19 cellular contexts compared by ENCODE assay signal in genomic region chr20:18729426-18729825, GRCh38.
DNase-seq lines count a peak whose midpoint lies in the region; ATAC-seq, FAIRE-seq and TF ChIP-seq lines count a peak whose summit lies in the region.
"Had no signal": no experiment of that assay in that cellular context is flagged by ENCODE, and none has a peak within 500 bp of the region (broad histone marks: within the 10 kb centered on the region; RNA-seq: fewer than 3 reads in every experiment).

No MANE protein-coding gene starts in this region.

- no peak overlapping the region for H3K4me2 ChIP-seq in HepG2 (ENCODE audit: low read depth, low read length)
- H3K4me2 ChIP-seq: PC-9 had no signal

- H3K36me3 Mint-ChIP-seq in activated B cell treated with CpG ODN at 0.5 μM for 24 hours (ENCODE audit: low read depth) (no peaks in the 10 kb centered on the region), glutamatergic neuron (ENCODE audit: unreplicated experiment) (no peaks in the 10 kb centered on the region), type B pancreatic cell (no peaks in the 10 kb centered on the region)

- no peak overlapping the region for H3K27ac ChIP-seq in HepG2 (ENCODE audit: extremely low read length, insufficient read depth, low read length)
- H3K27ac ChIP-seq in right lobe of liver, result no peak overlapping the region
- H3K27ac ChIP-seq: PC-9, RWPE1, SJCRH30 had no signal

- intact Hi-C loops in HepG2 (cut with micrococcal nuclease; ENCODE audit: unreplicated experiment), result no loop called here
- intact Hi-C loops in right lobe of liver (cut with DNase I), result no loop called here
- intact Hi-C loops in activated B cell treated with CpG ODN at 0.5 μM for 24 hours (cut with micrococcal nuclease), result loop anchor here (2.0 to 10.0 kb wide), 5 partner anchors 55 to 1225 kb away; partner anchors contain the start of gene DTD1

- TF ChIP-seq RAD21 in HepG2 (CRISPR knock-in tag; IDR thresholded peaks at IDR 0.05), result no peak

- H3K4me3 ChIP-seq in HepG2 (replicated peaks in 1 of 3; ENCODE audit: insufficient read depth in 1 of 3, low read depth in 2 of 3, low read length in 3 of 3) (no peak overlapping the region), right lobe of liver (no peak overlapping the region)
- H3K4me3 ChIP-seq: PC-9, SJCRH30 had no signal

- no peaks in the 10 kb centered on the region for H3K27me3 Mint-ChIP-seq in activated B cell treated with CpG ODN at 0.5 μM for 24 hours
- H3K27me3 Mint-ChIP-seq in glutamatergic neuron (ENCODE audit: unreplicated experiment), result peaks cover 11% of the 10 kb centered on the region
- H3K27me3 Mint-ChIP-seq in type B pancreatic cell, result no peaks in the 10 kb centered on the region

- peaks cover 42% of the 10 kb centered on the region for H3K4me1 Mint-ChIP-seq in activated B cell treated with CpG ODN at 0.5 μM for 24 hours
- peaks cover 21% of the 10 kb centered on the region for H3K4me1 Mint-ChIP-seq in glutamatergic neuron (ENCODE audit: low read depth, unreplicated experiment)
- peaks cover 13% of the 10 kb centered on the region for H3K4me1 Mint-ChIP-seq in type B pancreatic cell (ENCODE audit: unreplicated experiment)

- CTCF ChIA-PET in HepG2 (lab: Yijun Ruan, JAX; ENCODE audit: low intra/inter-chr PET ratio, low total read pairs) (no interaction called here), activated B cell treated with CpG ODN at 0.5 μM for 24 hours (lab: Charles Lee) (no interaction called here)

- in situ Hi-C loops in HepG2 (cut with HindIII; ENCODE audit: extremely low pct_ligation_motif_present, low pct_unique_long_range_greater_than_20kb), result no loop called here

- no peak overlapping the region for H3K4me3 Mint-ChIP-seq in activated B cell treated with CpG ODN at 0.5 μM for 24 hours
- H3K4me3 Mint-ChIP-seq in glutamatergic neuron (ENCODE audit: unreplicated experiment), result no peak overlapping the region
- no peak overlapping the region for H3K4me3 Mint-ChIP-seq in type B pancreatic cell
- H3K4me3 Mint-ChIP-seq: H9 had no signal

- BruUV-seq in HepG2 (replicated peaks; lab: Mats Ljungman, UMichigan), result no TSS peak

- DNase-seq in HepG2 (ENCODE audit: low spot score) (no peak), right lobe of liver (no peak), activated B cell treated with CpG ODN at 0.5 μM for 24 hours (no peak), glutamatergic neuron (no peak), type B pancreatic cell (ENCODE audit: extremely low spot score, unreplicated experiment) (no peak)
- DNase-seq: DMS79, H9, KG1, MV-4-11, NCI-H1694 treated with DMSO at 0.1 percent for 48 hours, NCI-H2107, NCI-H226, NCI-H524 treated with DMSO at 0.1 percent for 48 hours, PC-9, SJCRH30 had no signal

- FAIRE-seq in HepG2 (lab: Jason Lieb, UNC), result no peak

- H4K20me1 ChIP-seq in HepG2 (ENCODE audit: insufficient read depth, low read length), result no peaks in the 10 kb centered on the region

- H3K9ac ChIP-seq in HepG2 (ENCODE audit: insufficient read depth, low read depth, low read length), result no peak overlapping the region

- TF ChIP-seq CTCF in HepG2 (CRISPR knock-in tag; IDR thresholded peaks at IDR 0.05) (no peak), right lobe of liver (IDR thresholded peaks at IDR 0.05) (no peak), activated B cell treated with CpG ODN at 0.5 μM for 24 hours (IDR thresholded peaks at IDR 0.05) (no peak), glutamatergic neuron (IDR thresholded peaks at IDR 0.05; ENCODE audit: partially characterized antibody, unreplicated experiment) (no peak), type B pancreatic cell (conservative IDR thresholded peaks at IDR 0.05) (no peak)

- H3K79me2 ChIP-seq in HepG2 (ENCODE audit: insufficient read depth, low read length), result no peaks in the 10 kb centered on the region

- H3K36me3 ChIP-seq in HepG2 (replicated peaks in 1 of 2; ENCODE audit: control insufficient read depth in 1 of 2, insufficient read depth in 2 of 2, low read length in 2 of 2), result no peaks in the 10 kb centered on the region
- no peaks in the 10 kb centered on the region for H3K36me3 ChIP-seq in right lobe of liver
- H3K36me3 ChIP-seq: SJCRH30 had no signal

- H3K27ac Mint-ChIP-seq in activated B cell treated with CpG ODN at 0.5 μM for 24 hours, result peak overlapping the region; percentile 70
- H3K27ac Mint-ChIP-seq in glutamatergic neuron (ENCODE audit: unreplicated experiment), result peak overlapping the region; percentile 74
- peak overlapping the region; percentile 63 for H3K27ac Mint-ChIP-seq in type B pancreatic cell

- WGBS in HepG2 (ENCODE audit: low lambda C conversion rate), result 86% methylated on average over 3 of the region's 3 CpGs
- WGBS in right lobe of liver (ENCODE audit: insufficient coverage, low coverage, low lambda C conversion rate, missing lambda C conversion rate), result 95% methylated on average over 3 of the region's 3 CpGs

- ATAC-seq in HepG2 (no peak), right lobe of liver (no peak), activated B cell treated with CpG ODN at 0.5 μM for 24 hours (ENCODE audit: low read depth) (no peak), HG03432 (IDR thresholded peaks at IDR 0.05; ENCODE audit: unreplicated experiment) (no peak), HG03025 (IDR thresholded peaks at IDR 0.05; ENCODE audit: low FRiP score, unreplicated experiment) (no peak), HG02840 (IDR thresholded peaks at IDR 0.05; ENCODE audit: low FRiP score, unreplicated experiment) (no peak)

- H3K9me3 ChIP-seq in HepG2 (ENCODE audit: low read length) (no peaks in the 10 kb centered on the region), right lobe of liver (no peaks in the 10 kb centered on the region)
- H3K9me3 ChIP-seq: SJCRH30 had no signal

- POLR2A ChIA-PET in HepG2 (lab: Yijun Ruan, JAX), result no interaction called here
- POLR2A ChIA-PET in activated B cell treated with CpG ODN at 0.5 μM for 24 hours (lab: Charles Lee), result interaction anchor here (1.4 kb wide), 1 partner anchor 64 kb away, joined by 5 read pairs; no protein-coding TSS in a partner anchor

- TF ChIP-seq POLR2A in HepG2 (IDR thresholded peaks at IDR 0.05; ENCODE audit: insufficient read depth in 1 of 2, low read depth in 2 of 2, low read length in 2 of 2), result no peak
- no peak for TF ChIP-seq POLR2A in right lobe of liver (IDR thresholded peaks at IDR 0.05)

- H3K9me3 Mint-ChIP-seq in activated B cell treated with CpG ODN at 0.5 μM for 24 hours, result no peaks in the 10 kb centered on the region
- peaks cover 4% of the 10 kb centered on the region for H3K9me3 Mint-ChIP-seq in glutamatergic neuron (ENCODE audit: unreplicated experiment)
- no peaks in the 10 kb centered on the region for H3K9me3 Mint-ChIP-seq in type B pancreatic cell
- H3K9me3 Mint-ChIP-seq: H9 had no signal

- H3K27me3 ChIP-seq in HepG2 (ENCODE audit: control insufficient read depth in 1 of 2, insufficient read depth in 2 of 2, low read length in 2 of 2) (no peaks in the 10 kb centered on the region), right lobe of liver (no peaks in the 10 kb centered on the region)
- H3K27me3 ChIP-seq: SJCRH30 had no signal

- no peak overlapping the region for H2AFZ ChIP-seq in HepG2 (ENCODE audit: low read length)
- H2AFZ ChIP-seq: PC-9 had no signal

- TF ChIP-seq EP300 in HepG2 (IDR thresholded peaks at IDR 0.05; ENCODE audit: low read depth in 2 of 2, low read length in 2 of 2), result no peak
- TF ChIP-seq EP300 in HepG2 (CRISPR knock-in tag; IDR thresholded peaks at IDR 0.05; ENCODE audit: borderline replicate concordance), result no peak

- H3K4me1 ChIP-seq in HepG2 (ENCODE audit: insufficient read depth, low read length) (peaks cover 22% of the 10 kb centered on the region), right lobe of liver (no peaks in the 10 kb centered on the region)
- H3K4me1 ChIP-seq: SJCRH30 had no signal

TF ChIP-seq in HepG2, 621 proteins besides CTCF, POLR2A, EP300 and RAD21:
- TF ChIP-seq ZNF33B (CRISPR knock-in tag; IDR thresholded peaks at IDR 0.05), result no peak
- peak; percentile 53; the same call in 1 of the 2 replicates for TF ChIP-seq MAFF (IDR thresholded peaks at IDR 0.05; ENCODE audit: low read depth, low read length)
- peak in 1 of 2 experiments; percentile 74; a peak in 3 of 4 replicates for TF ChIP-seq MAFK (conservative IDR thresholded peaks at IDR 0.05 in 1 of 2, IDR thresholded peaks at IDR 0.05 in 1 of 2; ENCODE audit: low read length in 2 of 2)
- 0 out of 2 replicates have a peak, but pooled peaks have one; percentile 14 for TF ChIP-seq CREB1 (IDR thresholded peaks at IDR 0.05)
- no peak for TF ChIP-seq CREB1 (CRISPR knock-in tag; IDR thresholded peaks at IDR 0.05)
TF ChIP-seq in HepG2: peak in this region for 3.
